ENCODE assay signal across 9 cellular contexts in genomic region chr20:32820000-32820697, GRCh38. TPM values are rescaled to one million over a fixed set of nuclear protein-coding genes. Genes with fewer than 3 reads are reported as not detected.
DNase-seq lines count a peak whose midpoint lies in the region; ATAC-seq and TF ChIP-seq lines count a peak whose summit lies in the region.
"Had no signal": no experiment of that assay in that cellular context is flagged by ENCODE, and none has a peak within 500 bp of the region (broad histone marks: within the 10 kb centered on the region; RNA-seq: fewer than 3 reads in every experiment).

No MANE protein-coding gene starts in this region.

- H3K27me3 Mint-ChIP-seq in CD4-positive, alpha-beta T cell: no peaks in the 10 kb centered on the region
- H3K27me3 Mint-ChIP-seq in activated T-cell treated with anti-CD3 and anti-CD28 coated beads, Interleukin-2, amount 50 U/mL, for 4 hours (ENCODE audit: low read depth): no peaks in the 10 kb centered on the region

- peak overlapping the region; percentile 98 for H2BK5ac ChIP-seq in neuronal stem cell (ENCODE audit: low read length)

- peaks cover 20% of the 10 kb centered on the region for H3K36me3 Mint-ChIP-seq in CD4-positive, alpha-beta T cell (ENCODE audit: low read depth)
- H3K36me3 Mint-ChIP-seq in activated T-cell treated with anti-CD3 and anti-CD28 coated beads, Interleukin-2, amount 50 U/mL, for 4 hours (ENCODE audit: insufficient read depth): peaks cover 2% of the 10 kb centered on the region

- intact Hi-C loops in CD4-positive, alpha-beta T cell (cut with DNase I, micrococcal nuclease): loop anchor here in 1 of 2 experiments (5.0 to 10.0 kb wide), 3 partner anchors 463 to 1175 kb away; partner anchors contain the start of genes ASXL1, PLAGL2, POFUT1 and RALY

- DNase-seq in CD4-positive, alpha-beta T cell: peak; percentile 55 to 90 (median 80)
- DNase-seq in NCI-H82 treated with DMSO at 0.1 percent for 48 hours (lab: John Stamatoyannopoulos, UW; ENCODE audit: unreplicated experiment): peak; percentile 45
- DNase-seq in activated T-cell treated with anti-CD3 and anti-CD28 coated beads, Interleukin-2, amount 50 U/mL, for 4 hours: peak; percentile 68
- DNase-seq in fibroblast of peridontal ligament (ENCODE audit: extremely low read depth): peak; percentile 41
- peak; percentile 76 for DNase-seq in neuronal stem cell (ENCODE audit: low spot score)
- DNase-seq in thoracic aorta (ENCODE audit: low spot score): peak; percentile 5

- H3K4me1 ChIP-seq in neuronal stem cell (ENCODE audit: control insufficient read depth in 2 of 2, insufficient read depth in 1 of 2, low read depth in 1 of 2, low read length in 2 of 2): peaks cover 4 to 11% of the 10 kb centered on the region in 2 donors
- H3K4me1 ChIP-seq in thoracic aorta (ENCODE audit: control insufficient read depth in 1 of 2, low read depth in 2 of 2): peaks cover 2 to 39% of the 10 kb centered on the region in 2 donors

- no peak overlapping the region for H4K91ac ChIP-seq in neuronal stem cell (ENCODE audit: low read depth, low read length, poor library complexity)

- CTCF ChIA-PET in CD4-positive, alpha-beta T cell (lab: Charles Lee): interaction anchor here (0.8 to 1.5 kb wide), 3 partner anchors 30 to 1096 kb away, joined by 3 to 8 read pairs (median 6); no protein-coding TSS in a partner anchor

- H3K36me3 ChIP-seq in neuronal stem cell (replicated peaks in 1 of 2; ENCODE audit: control insufficient read depth in 2 of 2, insufficient read depth in 2 of 2, low read length in 2 of 2) (peaks cover 0 to 25% of the 10 kb centered on the region in 2 donors), thoracic aorta (no peaks in the 10 kb centered on the region)

- H2BK15ac ChIP-seq in neuronal stem cell (ENCODE audit: low read length): no peak overlapping the region

- H3K9me3 Mint-ChIP-seq in CD4-positive, alpha-beta T cell: no peaks in the 10 kb centered on the region
- H3K9me3 Mint-ChIP-seq in activated T-cell treated with anti-CD3 and anti-CD28 coated beads, Interleukin-2, amount 50 U/mL, for 4 hours: no peaks in the 10 kb centered on the region

- no peak overlapping the region for H3K4ac ChIP-seq in neuronal stem cell (ENCODE audit: low read length)

- H3K4me3 ChIP-seq in neuronal stem cell (ENCODE audit: low read length in 2 of 2): peak overlapping the region; percentile 89 to 97
- peak overlapping the region; percentile 89 for H3K4me3 ChIP-seq in thoracic aorta

- peak overlapping the region; percentile 98 for H3K27ac Mint-ChIP-seq in CD4-positive, alpha-beta T cell

- H4K8ac ChIP-seq in neuronal stem cell (ENCODE audit: low read depth, low read length): no peak overlapping the region

- POLR2A ChIA-PET in CD4-positive, alpha-beta T cell (lab: Charles Lee): interaction anchor here (0.6 to 1.8 kb wide), 21 partner anchors 10 to 1292 kb away, joined by 3 to 9 read pairs (median 4); partner anchors contain the start of genes EIF2S2 and SNTA1

- ATAC-seq in CD4-positive, alpha-beta T cell (ENCODE audit: poor library complexity): peak; percentile 72
- ATAC-seq in HG03354 (IDR thresholded peaks at IDR 0.05; ENCODE audit: poor library complexity, severe bottlenecking, unreplicated experiment) (peak; percentile 73), thoracic aorta (ENCODE audit: insufficient number of reproducible peaks, low FRiP score, low read depth) (peak; percentile 82)
- ATAC-seq in activated T-cell treated with anti-CD3 and anti-CD28 coated beads, Interleukin-2, amount 50 U/mL, for 4 hours: peak; percentile 80 to 85

- peak overlapping the region; percentile 63 for H3K23ac ChIP-seq in neuronal stem cell (ENCODE audit: low read depth, low read length, poor library complexity)

- H3K79me1 ChIP-seq in neuronal stem cell (ENCODE audit: low read depth, low read length): peaks cover 3% of the 10 kb centered on the region

- no CpG with 5 or more reads among the region's 56 CpGs for WGBS in neuronal stem cell (ENCODE audit: extremely low coverage in 2 of 2, insufficient read length in 2 of 2, insufficient replicate concordance in 1 of 2), 2 donors

- no peaks in the 10 kb centered on the region for H3K27me3 ChIP-seq in CD4-positive, alpha-beta T cell (ENCODE audit: control insufficient read depth, insufficient read depth, low read length)
- H3K27me3 ChIP-seq in neuronal stem cell (ENCODE audit: control insufficient read depth in 3 of 3, insufficient read depth in 3 of 3, low read depth in 1 of 3, low read length in 3 of 3) (no peaks in the 10 kb centered on the region), thoracic aorta (replicated peaks; ENCODE audit: insufficient read depth) (no peaks in the 10 kb centered on the region)

- H3K4me3 Mint-ChIP-seq in CD4-positive, alpha-beta T cell: peak overlapping the region; percentile 99
- H3K4me3 Mint-ChIP-seq in activated T-cell treated with anti-CD3 and anti-CD28 coated beads, Interleukin-2, amount 50 U/mL, for 4 hours: peak overlapping the region; percentile 95

- peak overlapping the region; percentile 98 for H3K9ac ChIP-seq in neuronal stem cell (ENCODE audit: low read depth, low read length, poor library complexity)

- peak overlapping the region; percentile 100 for H3K18ac ChIP-seq in neuronal stem cell (ENCODE audit: low read length)

- peak; percentile 57 for TF ChIP-seq POLR2A in GM19193 (IDR thresholded peaks at IDR 0.05; ENCODE audit: extremely low read depth, insufficient read depth, insufficient read length)

- TF ChIP-seq CTCF in CD4-positive, alpha-beta T cell (IDR thresholded peaks at IDR 0.05): no peak
- TF ChIP-seq CTCF in thoracic aorta (IDR thresholded peaks at IDR 0.05): no peak

- peak overlapping the region; percentile 77 for H3K27ac ChIP-seq in CD4-positive, alpha-beta T cell (ENCODE audit: low read depth, low read length)
- H3K27ac ChIP-seq in neuronal stem cell (replicated peaks; ENCODE audit: low read length) (peak overlapping the region; percentile 82), thoracic aorta (peak overlapping the region; percentile 87 to 88)

- peak overlapping the region; percentile 90 for H2AFZ ChIP-seq in neuronal stem cell (ENCODE audit: low read length)

- peaks cover 44% of the 10 kb centered on the region for H3K4me1 Mint-ChIP-seq in CD4-positive, alpha-beta T cell (ENCODE audit: low read depth)
- peaks cover 42% of the 10 kb centered on the region for H3K4me1 Mint-ChIP-seq in activated T-cell treated with anti-CD3 and anti-CD28 coated beads, Interleukin-2, amount 50 U/mL, for 4 hours (ENCODE audit: low read depth)

- peak overlapping the region; percentile 79 for H2AK5ac ChIP-seq in neuronal stem cell (ENCODE audit: low read depth, low read length)

- peak overlapping the region; percentile 26 for H3K14ac ChIP-seq in neuronal stem cell (ENCODE audit: low read length)

- H2BK12ac ChIP-seq in neuronal stem cell (ENCODE audit: low read length): no peak overlapping the region

- no peak overlapping the region for H2BK120ac ChIP-seq in neuronal stem cell (ENCODE audit: low read depth, low read length)

- no peaks in the 10 kb centered on the region for H3K9me3 ChIP-seq in CD4-positive, alpha-beta T cell (ENCODE audit: control insufficient read depth, low read length)
- H3K9me3 ChIP-seq in neuronal stem cell (replicated peaks in 1 of 2; ENCODE audit: control insufficient read depth in 2 of 2, insufficient read depth in 1 of 2, low read depth in 1 of 2, low read length in 2 of 2) (peaks cover 0 to 2% of the 10 kb centered on the region in 2 donors), thoracic aorta (no peaks in the 10 kb centered on the region)

- H3K4me2 ChIP-seq in neuronal stem cell (ENCODE audit: insufficient read depth, low read length, poor library complexity, severe bottlenecking): peak overlapping the region; percentile 72

RNA-seq across cellular contexts. Expression of gene MAPRE1, which starts 0.4 kb away (rescaled TPM):
- 100 to 1,000 TPM; 130 TPM for total RNA-seq in CD4-positive, alpha-beta T cell
- total RNA-seq in activated T-cell treated with anti-CD3 and anti-CD28 coated beads, Interleukin-2, amount 50 U/mL, for 4 hours: 100 to 1,000 TPM; 162 to 177 (median 169) TPM
- 141 TPM for polyA plus RNA-seq in neuronal stem cell (2013, experiment 1 of 2)
- 143 TPM for polyA plus RNA-seq in neuronal stem cell (2013, experiment 2 of 2)
- total RNA-seq in thoracic aorta: 100 to 1,000 TPM in 1 of 2 donors, 10 to 100 TPM in 1; 79.1 to 104 TPM

RNA-seq across cellular contexts. Expression of gene EFCAB8, which starts 38.6 kb away (rescaled TPM):
- 1 to 10 TPM in 1 of 2 experiments, under 1 TPM in 1; 0.81 to 2.5 TPM for total RNA-seq in CD4-positive, alpha-beta T cell
- under 1 TPM; 0.25 to 0.40 (median 0.38) TPM for total RNA-seq in activated T-cell treated with anti-CD3 and anti-CD28 coated beads, Interleukin-2, amount 50 U/mL, for 4 hours
- polyA plus RNA-seq in neuronal stem cell (2013, experiment 1 of 2): 0.03 TPM
- 0.06 TPM for polyA plus RNA-seq in neuronal stem cell (2013, experiment 2 of 2)
- total RNA-seq in thoracic aorta: 1 to 10 TPM; 1.5 to 2.9 TPM
- total RNA-seq: glomerular endothelial cell had no signal

RNA-seq across cellular contexts. Expression of gene DNMT3B, which starts 58.0 kb away (rescaled TPM):
- total RNA-seq in CD4-positive, alpha-beta T cell: under 1 TPM; 0.28 to 0.33 TPM
- total RNA-seq in activated T-cell treated with anti-CD3 and anti-CD28 coated beads, Interleukin-2, amount 50 U/mL, for 4 hours: 1 to 10 TPM in 1 of 3 donors, under 1 TPM in 2; 0.63 to 1.0 (median 0.63) TPM
- 47.1 TPM for polyA plus RNA-seq in neuronal stem cell (2013, experiment 1 of 2)
- 47.3 TPM for polyA plus RNA-seq in neuronal stem cell (2013, experiment 2 of 2)
- 1 to 10 TPM in 1 of 2 donors, under 1 TPM in 1; 0.81 to 1.3 TPM for total RNA-seq in thoracic aorta

Comparison
In these comparisons a context has a peak if more than half of its experiments do, and no peak if none do; other contexts are left out.
1. Peak in every context shown above with its lines: DNase-seq, ATAC-seq, H3K4me3 ChIP-seq and H3K27ac ChIP-seq.
2. DNase-seq: peak in every context shown above with its lines; median percentile 80 in CD4-positive, alpha-beta T cell; 76 in neuronal stem cell; 68 in activated T-cell treated with anti-CD3 and anti-CD28 coated beads, Interleukin-2, amount 50 U/mL, for 4 hours; 45 in NCI-H82 treated with DMSO at 0.1 percent for 48 hours; 41 in fibroblast of peridontal ligament; 5 in thoracic aorta.